Comparison of ENCODE assay signal across 16 cellular contexts in genomic region chr4:16636304-16636703, GRCh38.
"Had no signal": no experiment of that assay in that cellular context is flagged by ENCODE, and none has a peak within 500 bp of the region (broad histone marks: within the 10 kb centered on the region; RNA-seq: fewer than 3 reads in every experiment).

No MANE protein-coding gene starts in this region.

- H3K27ac ChIP-seq: esophagus squamous epithelium, gastroesophageal sphincter, pancreas had no signal

- H3K9me3 ChIP-seq: pancreas had no signal

- H3K27me3 Mint-ChIP-seq: effector memory CD8-positive, alpha-beta T cell; type B pancreatic cell had no signal

- DNase-seq: effector memory CD8-positive, alpha-beta T cell; esophagus squamous epithelium; foreskin fibroblast; glutamatergic neuron; islet precursor cell; mammary epithelial cell; natural killer cell; pancreas; right cardiac atrium; small intestine; stimulated activated CD4-positive, alpha-beta T cell treated with anti-CD3 and anti-CD28 coated beads, Interleukin-12 subunit alpha, Interleukin-12 subunit beta, amount 100 ng/mL, for 4 hours; stimulated activated naive CD4-positive, alpha-beta T cell; stomach had no signal

- H3K4me1 ChIP-seq: esophagus squamous epithelium, gastroesophageal sphincter, pancreas had no signal

- H3K4me3 ChIP-seq: esophagus squamous epithelium, gastroesophageal sphincter, pancreas, stomach had no signal

- H3K9me3 Mint-ChIP-seq: type B pancreatic cell had no signal

- H3K27me3 ChIP-seq: esophagus squamous epithelium, gastroesophageal sphincter, pancreas, stomach had no signal

- H3K36me3 ChIP-seq: esophagus squamous epithelium, gastroesophageal sphincter, pancreas, stomach had no signal

- H3K36me3 Mint-ChIP-seq: natural killer cell, type B pancreatic cell had no signal

- H3K27ac Mint-ChIP-seq: effector memory CD8-positive, alpha-beta T cell; natural killer cell; progenitor cell of endocrine pancreas; type B pancreatic cell had no signal

- H3K4me3 Mint-ChIP-seq: effector memory CD8-positive, alpha-beta T cell; natural killer cell; type B pancreatic cell had no signal

- H3K4me1 Mint-ChIP-seq: natural killer cell had no signal
